9 cellular contexts compared by ENCODE assay signal in the genomic region with DNA sequence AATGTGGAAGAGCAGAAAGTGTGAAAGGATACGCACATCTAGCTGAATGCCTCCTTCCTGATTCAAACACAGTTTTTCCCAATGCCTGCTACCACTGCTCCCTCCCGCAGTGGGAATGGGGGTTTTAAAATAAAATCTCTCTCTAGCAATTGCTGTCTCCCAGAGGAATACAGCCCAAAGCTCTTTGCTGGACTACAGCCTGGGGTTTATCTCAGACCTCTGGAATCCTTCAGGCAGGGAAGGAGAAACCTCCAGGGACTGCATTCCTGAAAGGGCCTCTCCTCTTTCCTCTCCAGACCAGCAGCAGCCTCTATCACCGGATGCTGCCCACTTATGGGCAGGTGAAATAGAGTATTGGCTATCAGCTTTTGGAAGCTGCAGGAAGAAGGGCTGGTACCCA. TPM values are rescaled to one million over a fixed set of nuclear protein-coding genes. Genes with fewer than 3 reads are reported as not detected.
DNase-seq lines count a peak whose midpoint lies in the region; ATAC-seq, FAIRE-seq and TF ChIP-seq lines count a peak whose summit lies in the region.
"Had no signal": no experiment of that assay in that cellular context is flagged by ENCODE, and none has a peak within 500 bp of the region (broad histone marks: within the 10 kb centered on the region; RNA-seq: fewer than 3 reads in every experiment).

No MANE protein-coding gene starts in this region.

- DNase-seq in HAP-1 (ENCODE audit: low spot score in 2 of 2) (peak; percentile 36 to 43), GM12878 (ENCODE audit: low read depth, low spot score) (no peak), thoracic aorta (ENCODE audit: low spot score) (no peak), NCI-H1105 (lab: John Stamatoyannopoulos, UW) (no peak), hippocampal formation (lab: John Stamatoyannopoulos, UW) (no peak)
- DNase-seq: SHP77 treated with DMSO at 0.1 percent for 48 hours had no signal

- SMC1A ChIA-PET in GM12878 (lab: Charles Lee; ENCODE audit: uncharacterized antibody, unreplicated experiment), result interaction anchor here (0.9 to 39.2 kb wide), 3 partner anchors 8 to 58 kb away, joined by 3 to 1399 read pairs (median 123); no protein-coding TSS in a partner anchor

- TF ChIP-seq CTCF in GM12878 (IDR thresholded peaks at IDR 0.05 in 2 of 3, conservative IDR thresholded peaks at IDR 0.05 in 1 of 3; ENCODE audit: control insufficient read depth in 2 of 3, extremely low read depth in 1 of 3, insufficient read depth in 1 of 3, low read depth in 3 of 3, low read length in 3 of 3), result no peak
- no peak for TF ChIP-seq CTCF in thoracic aorta (IDR thresholded peaks at IDR 0.05)

- H3K9me3 ChIP-seq in HAP-1, result no peaks in the 10 kb centered on the region
- H3K9me3 ChIP-seq in GM12878 (replicated peaks; ENCODE audit: control insufficient read depth, insufficient read depth, low read length), result no peaks in the 10 kb centered on the region; the same call in 2 of the 3 replicates
- no peaks in the 10 kb centered on the region for H3K9me3 ChIP-seq in iPS-20b (ENCODE audit: insufficient read depth, low read depth, low read length)
- H3K9me3 ChIP-seq in thoracic aorta, result no peaks in the 10 kb centered on the region

- TF ChIP-seq EP300 in GM12878 (IDR thresholded peaks at IDR 0.05; ENCODE audit: borderline replicate concordance in 1 of 2, control insufficient read depth in 1 of 2, low read depth in 2 of 2, low read length in 2 of 2), result no peak

- no peak overlapping the region; the same call in 1 of the 2 replicates for H3K4me2 ChIP-seq in GM12878 (ENCODE audit: control insufficient read depth, insufficient read depth)

- FAIRE-seq in GM12878 (lab: Jason Lieb, UNC), result no peak

- H3K79me2 ChIP-seq in GM12878 (ENCODE audit: control insufficient read depth, insufficient read depth, low read length), result peaks cover 45% of the 10 kb centered on the region

- no TSS peak for BruUV-seq in GM12878 (replicated peaks; lab: Mats Ljungman, UMichigan)

- RAD21 ChIA-PET in GM12878 (lab: Charles Lee; ENCODE audit: unreplicated experiment), result interaction anchor here (0.6 to 26.9 kb wide), 3 partner anchors 33 to 58 kb away, joined by 3 to 966 read pairs (median 3); no protein-coding TSS in a partner anchor

- intact Hi-C loops in GM12878 (cut with micrococcal nuclease; ENCODE audit: unreplicated experiment), result no loop called here

- POLR2A ChIA-PET in GM12878 (lab: Charles Lee), result interaction anchor here (0.6 to 16.3 kb wide), 3 partner anchors 10 to 35 kb away, joined by 5 to 256 read pairs (median 18); no protein-coding TSS in a partner anchor

- no peak overlapping the region for H3K4me3 ChIP-seq in HAP-1
- no peak overlapping the region for H3K4me3 ChIP-seq in GM12878
- no peak overlapping the region for H3K4me3 ChIP-seq in iPS-20b (ENCODE audit: low read length)
- H3K4me3 ChIP-seq in thoracic aorta, result peak overlapping the region; percentile 13

- ATAC-seq in GM12878 (no peak), thoracic aorta (ENCODE audit: insufficient number of reproducible peaks, low FRiP score, low read depth) (peak; percentile 56), HG03196 (IDR thresholded peaks at IDR 0.05; ENCODE audit: unreplicated experiment) (no peak), GM18505 (IDR thresholded peaks at IDR 0.05; ENCODE audit: unreplicated experiment) (no peak)

- H3K36me3 ChIP-seq in HAP-1 (replicated peaks) (no peaks in the 10 kb centered on the region; the same call in none of the 2 replicates), GM12878 (ENCODE audit: control insufficient read depth in 2 of 2, insufficient read depth in 2 of 2, low read length in 1 of 2) (peaks cover 0 to 18% of the 10 kb centered on the region in 2 experiments; a peak in 3 of 4 replicates), iPS-20b (ENCODE audit: insufficient read depth, low read depth, low read length) (peaks cover 16% of the 10 kb centered on the region; the same call in 1 of the 2 replicates), thoracic aorta (no peaks in the 10 kb centered on the region)

- H3K9ac ChIP-seq in GM12878 (ENCODE audit: control insufficient read depth, insufficient read depth, low read length) (no peak overlapping the region), iPS-20b (ENCODE audit: low read depth, low read length) (peak overlapping the region; percentile 31; the same call in 1 of the 2 replicates)

- H3K4me1 ChIP-seq in HAP-1 (peaks cover 44% of the 10 kb centered on the region), GM12878 (ENCODE audit: control insufficient read depth, insufficient read depth, low read length) (peaks cover 42% of the 10 kb centered on the region), iPS-20b (ENCODE audit: insufficient read depth, low read length) (peaks cover 45% of the 10 kb centered on the region), thoracic aorta (ENCODE audit: control insufficient read depth in 1 of 2, low read depth in 2 of 2) (peaks cover 43 to 81% of the 10 kb centered on the region in 2 donors)

- WGBS in GM12878 (ENCODE audit: insufficient coverage, insufficient replicate concordance, low lambda C conversion rate, missing lambda C conversion rate), result 69% methylated on average over 3 of the region's 3 CpGs

- in situ Hi-C loops in HAP-1 (cut with MboI; ENCODE audit: low sequenced_read_pairs) (no loop called here), GM12878 (cut with MboI) (loop anchor here (5.0 kb wide), 1 partner anchor 37 kb away; no protein-coding TSS in a partner anchor)

- no peak for TF ChIP-seq RAD21 in GM12878 (IDR thresholded peaks at IDR 0.05; ENCODE audit: insufficient read depth, low read depth, low read length)

- peaks cover 5% of the 10 kb centered on the region; the same call in 1 of the 2 replicates for H4K20me1 ChIP-seq in GM12878 (ENCODE audit: control insufficient read depth, insufficient read depth)

- peak; percentile 27; the same call in 1 of the 2 replicates for TF ChIP-seq POLR2A in GM12878 (IDR thresholded peaks at IDR 0.05; ENCODE audit: low read depth, low read length)
- no peak for TF ChIP-seq POLR2A in GM18505 (IDR thresholded peaks at IDR 0.05; ENCODE audit: borderline replicate concordance, extremely low read depth, insufficient read depth, insufficient read length)

- H3K27ac ChIP-seq in GM12878 (ENCODE audit: control insufficient read depth, insufficient read depth), result no peak overlapping the region
- no peak overlapping the region for H3K27ac ChIP-seq in iPS-20b (ENCODE audit: low read length)
- H3K27ac ChIP-seq in thoracic aorta, result peak overlapping the region in 1 of 2 donors; percentile 57

- H3K27me3 ChIP-seq in HAP-1 (ENCODE audit: low read depth), result no peaks in the 10 kb centered on the region
- H3K27me3 ChIP-seq in GM12878 (replicated peaks in 1 of 2; ENCODE audit: control insufficient read depth in 2 of 2, insufficient read depth in 2 of 2, low read length in 1 of 2), result no peaks in the 10 kb centered on the region
- H3K27me3 ChIP-seq in iPS-20b (ENCODE audit: insufficient read depth, low read length), result peaks cover 64% of the 10 kb centered on the region
- H3K27me3 ChIP-seq in thoracic aorta (replicated peaks; ENCODE audit: insufficient read depth), result no peaks in the 10 kb centered on the region

- CTCF ChIA-PET in GM12878 (lab: Yijun Ruan, JAX), result interaction anchor here (1.3 to 38.4 kb wide), 3 partner anchors 10 to 57 kb away, joined by 4 to 1067 read pairs (median 6); no protein-coding TSS in a partner anchor

- H2AFZ ChIP-seq in GM12878 (ENCODE audit: control insufficient read depth, low read depth, low read length), result no peak overlapping the region

TF ChIP-seq in GM12878, 131 proteins besides CTCF, POLR2A, EP300 and RAD21:
- no peak for TF ChIP-seq YY1 (IDR thresholded peaks at IDR 0.05; ENCODE audit: low read depth, low read length)
- peak; percentile 53; the same call in 1 of the 2 replicates for TF ChIP-seq MTA3 (IDR thresholded peaks at IDR 0.05; ENCODE audit: borderline replicate concordance, low read length)

RNA-seq across cellular contexts. Expression of gene IER5, which starts 6.3 kb away (rescaled TPM):
- total RNA-seq in GM12878 (2013; cell fraction: nucleolus; rRNA removed), result 88.8 and 93.7 TPM in 2 replicates
- total RNA-seq in GM12878 (2014; rRNA removed) (65.4 and 69.4 TPM in 2 replicates), GM12878 (2014; rRNA removed; fragmentation: Illumina TruSeq; extraction: Trizol) (32.7 and 34.9 TPM in 2 replicates), GM12878 (2021) (73.9 and 75.2 TPM in 2 replicates), thoracic aorta (10 to 100 TPM; 20.2 to 55.8 TPM)
- 6.6 TPM for polyA plus RNA-seq in GM12878 (2011; ENCODE audit: low read depth)
- polyA plus RNA-seq in GM12878 (2011; rRNA removed) (36.4 and 44.1 TPM in 2 replicates), GM12878 (2014; fragmentation: Illumina TruSeq; extraction: Trizol) (22.4 and 26.2 TPM in 2 replicates), GM12878 (2014; fragmentation: Nextera tagmentation; extraction: Ambion mirVana) (10 to 100 TPM in 1 of 2 experiments, 1 to 10 TPM in 1; 6.2 to 19.5 TPM), GM12878 (2014; rRNA removed) (52.3 and 62.0 TPM in 2 replicates), GM12878 (2016; fragmentation: Nextera tagmentation; extraction: Ambion mirVana) (10 to 100 TPM in 1 of 2 experiments, 1 to 10 TPM in 1; 4.3 to 11.7 TPM)
- polyA plus RNA-seq in GM12878 (2011; cell fraction: cytosol; rRNA removed), result 32.3 and 38.9 TPM in 2 replicates
- polyA plus RNA-seq in GM12878 (2011; cell fraction: nucleus; rRNA removed), result 59.7 and 70.4 TPM in 2 replicates
- 24.5 and 28.7 TPM in 2 replicates for polyA plus RNA-seq in GM12878 (2012)
- polyA minus RNA-seq in GM12878 (2011; rRNA and poly(A)+ RNA removed), result 30.4 and 44.0 TPM in 2 replicates
- polyA minus RNA-seq in GM12878 (2011; cell fraction: cytosol; rRNA and poly(A)+ RNA removed), result 24.5 TPM in 2 replicates
- 69.0 and 99.9 TPM in 2 replicates for polyA minus RNA-seq in GM12878 (2011; cell fraction: nucleus; rRNA and poly(A)+ RNA removed)

Comparison
In these comparisons a context has a peak if more than half of its experiments do, and no peak if none do; other contexts are left out.
1. DNase-seq: peak in HAP-1 (2 of 2); none in GM12878 (single experiment), thoracic aorta (single experiment), NCI-H1105 (single experiment) and hippocampal formation (0 of 2).